Comparison of ENCODE assay signal across 12 cellular contexts in the genomic region with DNA sequence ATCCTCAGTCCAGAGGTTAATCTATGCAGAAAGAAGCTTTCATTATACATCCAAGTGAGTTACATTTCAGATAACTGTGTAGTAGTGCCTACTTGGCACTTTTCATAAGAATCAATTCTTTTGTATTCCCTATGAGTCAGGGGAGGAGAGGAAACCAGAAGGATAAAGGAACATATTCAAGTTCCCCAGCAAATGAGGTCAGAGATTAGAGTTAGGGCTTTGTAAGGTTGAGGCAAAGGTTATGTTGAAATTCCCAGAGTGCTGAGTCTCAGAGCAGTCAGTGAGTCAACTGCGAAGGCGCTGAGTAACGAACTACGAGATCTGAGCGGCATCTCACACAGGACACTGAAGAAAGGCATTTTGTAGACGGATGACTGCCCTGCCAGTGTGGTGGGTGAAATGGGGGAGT. TPM values are rescaled to one million over a fixed set of nuclear protein-coding genes. Genes with fewer than 3 reads are reported as not detected.
DNase-seq lines count a peak whose midpoint lies in the region; ATAC-seq and TF ChIP-seq lines count a peak whose summit lies in the region.
"Had no signal": no experiment of that assay in that cellular context is flagged by ENCODE, and none has a peak within 500 bp of the region (broad histone marks: within the 10 kb centered on the region; RNA-seq: fewer than 3 reads in every experiment).

No MANE protein-coding gene starts in this region.

- H3K4me1 Mint-ChIP-seq in Calu3 (ENCODE audit: low read depth, unreplicated experiment) (peaks cover 53% of the 10 kb centered on the region), neural crest cell (peaks cover 35% of the 10 kb centered on the region)
- H3K4me1 Mint-ChIP-seq in stimulated activated memory B cell treated with anti-CD40 and anti-IgM and Interleukin-4, amounts not matched to agents 10 μg/mL and 1 μg/mL and 100 μg/mL, for 72 hours, result no peaks in the 10 kb centered on the region

- H3K4me1 ChIP-seq in PC-9 (replicated peaks; ENCODE audit: insufficient read depth), result peaks cover 32% of the 10 kb centered on the region
- H3K4me1 ChIP-seq in esophagus squamous epithelium, result peaks cover 3 to 21% (median 5%) of the 10 kb centered on the region in 3 donors
- peaks cover 0 to 6% of the 10 kb centered on the region in 2 donors for H3K4me1 ChIP-seq in thyroid gland

- CTCF ChIA-PET in Calu3 (lab: Charles Lee) (no interaction called here), PC-9 (lab: Charles Lee) (no interaction called here)

- TF ChIP-seq POLR2A in esophagus squamous epithelium (IDR thresholded peaks at IDR 0.05), result no peak
- no peak for TF ChIP-seq POLR2A in thyroid gland (IDR thresholded peaks at IDR 0.05)

- H3K27ac ChIP-seq in PC-9 (peak overlapping the region; percentile 69), esophagus squamous epithelium (peak overlapping the region; percentile 47 to 73 (median 65)), thyroid gland (no peak overlapping the region)

- H3K4me2 ChIP-seq in PC-9, result peak overlapping the region; percentile 57

- H3K36me3 Mint-ChIP-seq in Calu3 (ENCODE audit: insufficient read depth, unreplicated experiment) (no peaks in the 10 kb centered on the region), neural crest cell (ENCODE audit: low read depth) (no peaks in the 10 kb centered on the region)
- no peaks in the 10 kb centered on the region for H3K36me3 Mint-ChIP-seq in stimulated activated memory B cell treated with anti-CD40 and anti-IgM and Interleukin-4, amounts not matched to agents 10 μg/mL and 1 μg/mL and 100 μg/mL, for 72 hours

- no peak for ATAC-seq in GM18907 (IDR thresholded peaks at IDR 0.05; ENCODE audit: unreplicated experiment)
- no peak for ATAC-seq in stimulated activated memory B cell treated with anti-CD40 and anti-IgM and Interleukin-4, amounts not matched to agents 10 μg/mL and 1 μg/mL and 100 μg/mL, for 72 hours
- ATAC-seq: naive thymus-derived CD8-positive, alpha-beta T cell had no signal

- H3K27ac Mint-ChIP-seq in Calu3 (ENCODE audit: unreplicated experiment) (peak overlapping the region; percentile 50), neural crest cell (ENCODE audit: unreplicated experiment) (peak overlapping the region; percentile 60)
- no peak overlapping the region for H3K27ac Mint-ChIP-seq in stimulated activated memory B cell treated with anti-CD40 and anti-IgM and Interleukin-4, amounts not matched to agents 10 μg/mL and 1 μg/mL and 100 μg/mL, for 72 hours
- H3K27ac Mint-ChIP-seq: activated T-helper 1 cell treated with anti-CD3 and anti-CD28 coated beads, Interleukin-12 subunit alpha, Interleukin-12 subunit beta, Interleukin-2, Interleukin-4 antibody, amounts not matched to agents 30 ng/mL and 10 ng/mL and 1 ng/mL, durations not matched to agents 14 hours and 24 hours and 36 hours had no signal

- H3K4me3 Mint-ChIP-seq in Calu3 (ENCODE audit: low read depth, unreplicated experiment), result peak overlapping the region; percentile 13
- peak overlapping the region; percentile 36 for H3K4me3 Mint-ChIP-seq in neural crest cell
- H3K4me3 Mint-ChIP-seq in stimulated activated memory B cell treated with anti-CD40 and anti-IgM and Interleukin-4, amounts not matched to agents 10 μg/mL and 1 μg/mL and 100 μg/mL, for 72 hours, result no peak overlapping the region
- H3K4me3 Mint-ChIP-seq: activated T-helper 1 cell treated with anti-CD3 and anti-CD28 coated beads, Interleukin-12 subunit alpha, Interleukin-12 subunit beta, Interleukin-2, Interleukin-4 antibody, amounts not matched to agents 30 ng/mL and 10 ng/mL and 1 ng/mL, durations not matched to agents 14 hours and 24 hours and 36 hours; naive thymus-derived CD8-positive, alpha-beta T cell had no signal

- no peaks in the 10 kb centered on the region for H3K27me3 ChIP-seq in PC-9 (ENCODE audit: insufficient read depth, low read depth)
- no peaks in the 10 kb centered on the region for H3K27me3 ChIP-seq in esophagus squamous epithelium
- no peaks in the 10 kb centered on the region for H3K27me3 ChIP-seq in thyroid gland

- POLR2A ChIA-PET in PC-9 (lab: Charles Lee; ENCODE audit: unreplicated experiment), result no interaction called here

- H3K9me3 Mint-ChIP-seq in Calu3 (ENCODE audit: low read depth, unreplicated experiment) (peaks cover 3% of the 10 kb centered on the region), neural crest cell (peaks cover 5% of the 10 kb centered on the region)
- H3K9me3 Mint-ChIP-seq in stimulated activated memory B cell treated with anti-CD40 and anti-IgM and Interleukin-4, amounts not matched to agents 10 μg/mL and 1 μg/mL and 100 μg/mL, for 72 hours, result no peaks in the 10 kb centered on the region

- DNase-seq in Calu3 (peak; percentile 42), PC-9 (peak; percentile 14 to 94), esophagus squamous epithelium (lab: John Stamatoyannopoulos, UW) (no peak), neural crest cell (ENCODE audit: low read depth, low spot score) (peak; percentile 9), activated gamma-delta T cell (lab: John Stamatoyannopoulos, UW) (no peak), thyroid gland (no peak)
- DNase-seq: naive thymus-derived CD8-positive, alpha-beta T cell; NCI-H187 treated with DMSO at 0.1 percent for 48 hours had no signal

- TF ChIP-seq CTCF in Calu3 (IDR thresholded peaks at IDR 0.05; ENCODE audit: unreplicated experiment) (no peak), PC-9 (conservative IDR thresholded peaks at IDR 0.05) (no peak), esophagus squamous epithelium (IDR thresholded peaks at IDR 0.05) (no peak), neural crest cell (conservative IDR thresholded peaks at IDR 0.05) (no peak), thyroid gland (IDR thresholded peaks at IDR 0.05) (no peak)

- H3K9me2 ChIP-seq in PC-9 (ENCODE audit: insufficient read depth), result no peaks in the 10 kb centered on the region

- 60 to 71% methylated on average over 6 of the region's 6 CpGs for WGBS in esophagus squamous epithelium, 2 donors
- 77 to 83% methylated on average over 6 of the region's 6 CpGs for WGBS in thyroid gland, 2 donors

- intact Hi-C loops in Calu3 (cut with micrococcal nuclease; ENCODE audit: unreplicated experiment) (loop anchor here (2.0 kb wide), 2 partner anchors 15 to 17 kb away; no protein-coding TSS in a partner anchor), PC-9 (cut with micrococcal nuclease; ENCODE audit: unreplicated experiment) (no loop called here), esophagus squamous epithelium (cut with DNase I) (no loop called here), thyroid gland (cut with DNase I) (no loop called here)

- 0 out of 2 replicates have a peak, but pooled peaks cover 6% of the 10 kb centered on the region for H3K9me3 ChIP-seq in PC-9 (ENCODE audit: insufficient read depth, low read depth)
- H3K9me3 ChIP-seq in esophagus squamous epithelium, result no peaks in the 10 kb centered on the region
- H3K9me3 ChIP-seq in thyroid gland, result no peaks in the 10 kb centered on the region

- no peaks in the 10 kb centered on the region for H4K20me1 ChIP-seq in PC-9 (ENCODE audit: insufficient read depth)

- peaks cover 31% of the 10 kb centered on the region for H3F3A ChIP-seq in PC-9 (ENCODE audit: insufficient read depth, low read depth)

- H2AFZ ChIP-seq in PC-9, result 0 out of 2 replicates have a peak overlapping the region, but pooled peaks have one; percentile 22

- H3K36me3 ChIP-seq in PC-9 (ENCODE audit: low read depth) (no peaks in the 10 kb centered on the region), esophagus squamous epithelium (no peaks in the 10 kb centered on the region), thyroid gland (no peaks in the 10 kb centered on the region)

- H3K4me3 ChIP-seq in PC-9 (peak overlapping the region; percentile 4; the same call in 1 of the 2 replicates), esophagus squamous epithelium (no peak overlapping the region), thyroid gland (replicated peaks in 1 of 3) (no peak overlapping the region)

- no TSS peak for BruUV-seq in Calu3 (replicated peaks; lab: Mats Ljungman, UMichigan)
- no TSS peak for BruUV-seq in PC-9 (replicated peaks; lab: Mats Ljungman, UMichigan)

- no peaks in the 10 kb centered on the region for H3K27me3 Mint-ChIP-seq in Calu3 (ENCODE audit: unreplicated experiment)
- H3K27me3 Mint-ChIP-seq in neural crest cell (ENCODE audit: low read depth), result no peaks in the 10 kb centered on the region
- H3K27me3 Mint-ChIP-seq in stimulated activated memory B cell treated with anti-CD40 and anti-IgM and Interleukin-4, amounts not matched to agents 10 μg/mL and 1 μg/mL and 100 μg/mL, for 72 hours, result no peaks in the 10 kb centered on the region

- no peaks in the 10 kb centered on the region for H3K79me2 ChIP-seq in PC-9 (ENCODE audit: low read depth)

RNA-seq across cellular contexts. Expression of gene ME2, which starts 25.1 kb away (rescaled TPM):
- total RNA-seq in Calu3 (2022), result 45.6 and 46.1 TPM in 2 replicates
- total RNA-seq in PC-9 (2021), result 24.6 and 27.9 TPM in 2 replicates
- total RNA-seq in esophagus squamous epithelium, result 10 to 100 TPM; 18.5 to 32.2 (median 25.5) TPM
- 55.8 and 60.4 TPM in 2 replicates for total RNA-seq in neural crest cell
- total RNA-seq in thyroid gland, result 10 to 100 TPM; 31.9 to 51.5 (median 46.4) TPM

RNA-seq across cellular contexts. Expression of gene MRO, which starts 34.1 kb away (rescaled TPM):
- not detected in 2 replicates for total RNA-seq in Calu3 (2022)
- total RNA-seq in PC-9 (2021), result not detected in 2 replicates
- 1 to 10 TPM in 1 of 4 donors, under 1 TPM in 3; 0.13 to 1.7 (median 0.83) TPM for total RNA-seq in esophagus squamous epithelium
- 0.12 and 0.23 TPM in 2 replicates for total RNA-seq in neural crest cell
- 10 to 100 TPM in 3 of 4 donors, 1 to 10 TPM in 1; 3.9 to 13.3 (median 11.2) TPM for total RNA-seq in thyroid gland
- total RNA-seq: activated T-helper 1 cell treated with anti-CD3 and anti-CD28 coated beads, Interleukin-12 subunit alpha, Interleukin-12 subunit beta, Interleukin-2, Interleukin-4 antibody, amounts not matched to agents 30 ng/mL and 10 ng/mL and 1 ng/mL, durations not matched to agents 14 hours and 24 hours and 36 hours; naive thymus-derived CD8-positive, alpha-beta T cell; T-helper 1 cell treated with Interleukin-12 subunit alpha and Interleukin-12 subunit beta and Interleukin-4 antibody, amounts not matched to agents 30 ng/mL and 1 ng/mL, for 36 hours had no signal

Comparison
In these comparisons a context has a peak if more than half of its experiments do, and no peak if none do; other contexts are left out.
1. DNase-seq: peak in Calu3 (single experiment), PC-9 (2 of 2) and neural crest cell (single experiment); none in esophagus squamous epithelium (single experiment), activated gamma-delta T cell (single experiment) and thyroid gland (0 of 2).
2. H3K27ac ChIP-seq: peak in PC-9 (single experiment) and esophagus squamous epithelium (4 of 4); none in thyroid gland (0 of 3).